15 cellular contexts compared by ENCODE assay signal in genomic region chr7:77747178-77747577, GRCh38.
"Had no signal": no experiment of that assay in that cellular context is flagged by ENCODE, and none has a peak within 500 bp of the region (broad histone marks: within the 10 kb centered on the region; RNA-seq: fewer than 3 reads in every experiment).

No MANE protein-coding gene starts in this region.

- H3K27ac ChIP-seq: gastrocnemius medialis, heart left ventricle, lower lobe of right lung, parathyroid adenoma, transverse colon had no signal

- H3K36me3 ChIP-seq: gastrocnemius medialis, transverse colon had no signal

- H3K4me1 Mint-ChIP-seq: endodermal cell had no signal

- DNase-seq: activated B cell treated with CpG ODN at 0.5 μM for 24 hours; activated CD4-positive, alpha-beta T cell treated with anti-CD3 and anti-CD28 coated beads for 48 hours; activated CD8-positive, alpha-beta memory T cell treated with anti-CD3 and anti-CD28 coated beads for 24 hours; activated naive CD4-positive, alpha-beta T cell treated with anti-CD3 and anti-CD28 coated beads, Interleukin-2, amount 50 U/mL, for 16 hours; endodermal cell; gastrocnemius medialis; heart left ventricle; lower lobe of right lung; stimulated activated CD4-positive, alpha-beta T cell treated with anti-CD3 and anti-CD28 coated beads, Interleukin-2, amount 100 ng/mL, for 48 hours; stimulated activated naive CD4-positive, alpha-beta T cell; substantia nigra; transverse colon had no signal

- ATAC-seq: gastrocnemius medialis, heart left ventricle had no signal

- H3K9me3 Mint-ChIP-seq: activated B cell treated with CpG ODN at 0.5 μM for 24 hours; T-helper 1 cell treated with Interleukin-12 subunit alpha and Interleukin-12 subunit beta and Interleukin-4 antibody, amounts not matched to agents 30 μg/mL and 1 μg/mL, for 36 hours had no signal

- H3K4me1 ChIP-seq: parathyroid adenoma had no signal

- H3K27ac Mint-ChIP-seq: activated B cell treated with CpG ODN at 0.5 μM for 24 hours; endodermal cell; mesothelial cell of epicardium; T-helper 1 cell treated with Interleukin-12 subunit alpha and Interleukin-12 subunit beta and Interleukin-4 antibody, amounts not matched to agents 30 μg/mL and 1 μg/mL, for 36 hours had no signal

- H3K27me3 ChIP-seq: gastrocnemius medialis, heart left ventricle, transverse colon had no signal

- H3K4me3 Mint-ChIP-seq: activated B cell treated with CpG ODN at 0.5 μM for 24 hours; endodermal cell; mesothelial cell of epicardium; T-helper 1 cell treated with Interleukin-12 subunit alpha and Interleukin-12 subunit beta and Interleukin-4 antibody, amounts not matched to agents 30 μg/mL and 1 μg/mL, for 36 hours had no signal

- H3K27me3 Mint-ChIP-seq: activated B cell treated with CpG ODN at 0.5 μM for 24 hours had no signal

- H3K4me3 ChIP-seq: gastrocnemius medialis, heart left ventricle, lower lobe of right lung, transverse colon had no signal

- H3K9me3 ChIP-seq: gastrocnemius medialis, heart left ventricle, lower lobe of right lung, transverse colon had no signal
